Comparison of ENCODE assay signal across 18 cellular contexts in genomic region chr22:46611189-46611588, GRCh38. TPM values are rescaled to one million over a fixed set of nuclear protein-coding genes. Genes with fewer than 3 reads are reported as not detected.
A peak's percentile ranks its signal among the peaks of the same experiment; 100 is the strongest.
DNase-seq lines count a peak whose midpoint lies in the region; ATAC-seq, FAIRE-seq and TF ChIP-seq lines count a peak whose summit lies in the region.
"Had no signal": no experiment of that assay in that cellular context is flagged by ENCODE, and none has a peak within 500 bp of the region (broad histone marks: within the 10 kb centered on the region; RNA-seq: fewer than 3 reads in every experiment).

No MANE protein-coding gene starts in this region.

- H3K27ac ChIP-seq in BLaER1 (no peak overlapping the region), DND-41 (ENCODE audit: low read length) (peak overlapping the region; percentile 74), K562 (ENCODE audit: extremely low read depth, low read depth, low read length) (no peak overlapping the region)

- no peaks in the 10 kb centered on the region for H3K27me3 ChIP-seq in BLaER1
- H3K27me3 ChIP-seq in DND-41 (ENCODE audit: insufficient read depth, low read length, poor library complexity) = no peaks in the 10 kb centered on the region
- no peaks in the 10 kb centered on the region for H3K27me3 ChIP-seq in K562 (ENCODE audit: control insufficient read depth in 2 of 2, insufficient read depth in 2 of 2, low read length in 2 of 2)

- intact Hi-C loops in K562 (cut with micrococcal nuclease) = no loop called here

- peak overlapping the region; percentile 94; the same call in 1 of the 2 replicates for H3K4me2 ChIP-seq in BLaER1
- 0 out of 2 replicates have a peak overlapping the region, but pooled peaks have one; percentile 24 for H3K4me2 ChIP-seq in DND-41 (ENCODE audit: insufficient read depth, low read length)
- no peak overlapping the region for H3K4me2 ChIP-seq in K562 (ENCODE audit: insufficient read depth, low read length)
- H3K4me2 ChIP-seq: GM23338 had no signal

- H3K4me3 Mint-ChIP-seq in nephron progenitor cell = no peak overlapping the region
- H3K4me3 Mint-ChIP-seq: CD14-positive monocyte; CD4-positive, alpha-beta T cell; CD8-positive, alpha-beta memory T cell; GM23338; H9 had no signal

- no peaks in the 10 kb centered on the region for H3K9me1 ChIP-seq in K562 (ENCODE audit: control insufficient read depth, insufficient read depth, low read length)

- no peak for TF ChIP-seq RAD21 in K562 (CRISPR knock-in tag; conservative IDR thresholded peaks at IDR 0.05 in 1 of 2, IDR thresholded peaks at IDR 0.05 in 1 of 2)

- TF ChIP-seq POLR2A in K562 (conservative IDR thresholded peaks at IDR 0.05) = no peak

- H3K79me2 ChIP-seq in DND-41 (ENCODE audit: insufficient read depth, low read length) = peaks cover 92% of the 10 kb centered on the region
- peaks cover 76% of the 10 kb centered on the region for H3K79me2 ChIP-seq in K562 (ENCODE audit: control insufficient read depth, insufficient read depth, low read length)

- WGBS in K562 (ENCODE audit: insufficient coverage, low coverage, missing lambda C conversion rate) = 80% methylated on average over 3 of the region's 7 CpGs

- H3K9me3 Mint-ChIP-seq in nephron progenitor cell = no peaks in the 10 kb centered on the region
- H3K9me3 Mint-ChIP-seq: CD14-positive monocyte; CD4-positive, alpha-beta T cell; CD8-positive, alpha-beta memory T cell; GM23338 had no signal

- peaks cover 10% of the 10 kb centered on the region; the same call in 1 of the 2 replicates for H3K36me3 ChIP-seq in BLaER1
- peaks cover 14% of the 10 kb centered on the region for H3K36me3 ChIP-seq in DND-41 (ENCODE audit: insufficient read depth, low read length)
- H3K36me3 ChIP-seq in K562 (ENCODE audit: control insufficient read depth, insufficient read depth, low read length) = peaks cover 2% of the 10 kb centered on the region; the same call in 1 of the 3 replicates

- ATAC-seq in DND-41 (ENCODE audit: insufficient read depth, low read depth) (no peak), K562 (no peak), HG02970 (IDR thresholded peaks at IDR 0.05; ENCODE audit: low FRiP score, unreplicated experiment) (no peak)
- ATAC-seq: GM23338, HCT116 had no signal

- H2AFZ ChIP-seq in DND-41 (ENCODE audit: low read depth, low read length) = no peak overlapping the region
- H2AFZ ChIP-seq in K562 (ENCODE audit: low read depth, low read length) = no peak overlapping the region
- H2AFZ ChIP-seq: GM23338 had no signal

- no peak for TF ChIP-seq EP300 in K562 (IDR thresholded peaks at IDR 0.05; ENCODE audit: low read length)

- H3K27ac Mint-ChIP-seq in nephron progenitor cell = no peak overlapping the region
- H3K27ac Mint-ChIP-seq: CD4-positive, alpha-beta T cell; GM23338; H9 had no signal

- FAIRE-seq in K562 (lab: Jason Lieb, UNC) = no peak
- FAIRE-seq: D721Med, GM12891, GM18507 had no signal

- BruUV-seq in K562 (replicated peaks; lab: Mats Ljungman, UMichigan) = no TSS peak

- H4K20me1 ChIP-seq in BLaER1 (peaks cover 96% of the 10 kb centered on the region), DND-41 (ENCODE audit: insufficient read depth, low read length) (no peaks in the 10 kb centered on the region; the same call in 1 of the 2 replicates), K562 (replicated peaks; ENCODE audit: control insufficient read depth, insufficient read depth, low read length) (no peaks in the 10 kb centered on the region)

- H3K9me3 ChIP-seq in BLaER1 (no peaks in the 10 kb centered on the region), DND-41 (ENCODE audit: insufficient read depth, low read length, severe bottlenecking) (no peaks in the 10 kb centered on the region), K562 (replicated peaks; ENCODE audit: control insufficient read depth, insufficient read depth, low read depth, low read length) (peaks cover 1% of the 10 kb centered on the region; the same call in 1 of the 2 replicates)

- H3K9ac ChIP-seq in BLaER1 (no peak overlapping the region), DND-41 (ENCODE audit: low read depth, low read length) (no peak overlapping the region), K562 (ENCODE audit: insufficient read depth in 1 of 2, low read depth in 2 of 2, low read length in 2 of 2) (no peak overlapping the region)

- no peak for DNase-seq in DND-41
- no peak for DNase-seq in K562 (ENCODE audit: extremely low read depth in 1 of 4, low spot score in 3 of 4)
- no peak for DNase-seq in nephron progenitor cell
- DNase-seq in C1 segment of cervical spinal cord (lab: John Stamatoyannopoulos, UW) = no peak
- DNase-seq: CD4-positive, alpha-beta T cell; CD8-positive, alpha-beta memory T cell; DMS 273 treated with DMSO at 0.1 percent for 48 hours; DMS79; GF-D8; H9 had no signal

- peaks cover 83% of the 10 kb centered on the region for H3K4me1 ChIP-seq in BLaER1
- H3K4me1 ChIP-seq in DND-41 (ENCODE audit: insufficient read depth, low read length) = peaks cover 76% of the 10 kb centered on the region
- H3K4me1 ChIP-seq in K562 (replicated peaks in 1 of 2; ENCODE audit: control insufficient read depth in 2 of 2, insufficient read depth in 2 of 2, low read length in 2 of 2) = peaks cover 0 to 48% of the 10 kb centered on the region in 2 experiments; a peak in 3 of 5 replicates

- in situ Hi-C loops in K562 (cut with MboI) = no loop called here

- no peak overlapping the region for H3K4me3 ChIP-seq in BLaER1
- H3K4me3 ChIP-seq in DND-41 (ENCODE audit: low read depth in 1 of 2, low read length in 2 of 2) = no peak overlapping the region
- H3K4me3 ChIP-seq in K562 = no peak overlapping the region
- H3K4me3 ChIP-seq: GM23338 had no signal

- POLR2A ChIA-PET in K562 (lab: Yijun Ruan, JAX) = no interaction called here

- no peak for TF ChIP-seq CTCF in DND-41 (IDR thresholded peaks at IDR 0.05; ENCODE audit: borderline replicate concordance, extremely low read depth, low read length, poor library complexity, severe bottlenecking)
- TF ChIP-seq CTCF in K562 (IDR thresholded peaks at IDR 0.05 in 2 of 3, conservative IDR thresholded peaks at IDR 0.05 in 1 of 3; ENCODE audit: insufficient read depth in 2 of 3, low read depth in 1 of 3, low read length in 3 of 3) = no peak
- TF ChIP-seq CTCF in nephron progenitor cell (IDR thresholded peaks at IDR 0.05) = no peak

- H3K27me3 Mint-ChIP-seq in nephron progenitor cell (ENCODE audit: low read depth, poor library complexity) = no peaks in the 10 kb centered on the region
- H3K27me3 Mint-ChIP-seq: CD4-positive, alpha-beta T cell; CD8-positive, alpha-beta memory T cell had no signal

- H3K4me1 Mint-ChIP-seq in nephron progenitor cell = peaks cover 39% of the 10 kb centered on the region

- H3K36me3 Mint-ChIP-seq in nephron progenitor cell (ENCODE audit: low read depth) = no peaks in the 10 kb centered on the region
- H3K36me3 Mint-ChIP-seq: CD8-positive, alpha-beta memory T cell had no signal

- CTCF ChIA-PET in K562 (lab: Yijun Ruan, JAX; ENCODE audit: low intra/inter-chr PET ratio) = no interaction called here

TF ChIP-seq in K562, 482 proteins besides CTCF, POLR2A, EP300 and RAD21:
- peak; percentile 78 for TF ChIP-seq RBM25 (IDR thresholded peaks at IDR 0.05; ENCODE audit: low read depth, low read length, severe bottlenecking)
- no peak for TF ChIP-seq SIX5 (IDR thresholded peaks at IDR 0.05; ENCODE audit: borderline replicate concordance in 1 of 2, insufficient read depth in 1 of 2, low read depth in 1 of 2, low read length in 2 of 2)

RNA-seq across cellular contexts. Expression of gene GRAMD4, which starts 9.0 kb away (rescaled TPM):
- total RNA-seq in K562 (2011; cell fraction: chromatin; rRNA removed; ENCODE audit: low replicate concordance) = 92.4 and 123 TPM in 2 replicates
- 64.0 and 80.4 TPM in 2 replicates for total RNA-seq in K562 (2011; cell fraction: nucleolus; rRNA removed)
- total RNA-seq in K562 (2011; cell fraction: nucleoplasm; rRNA removed) = 41.7 and 59.0 TPM in 2 replicates
- total RNA-seq in K562 (2014; rRNA removed) (44.8 and 52.4 TPM in 2 replicates), K562 (2014; rRNA removed; fragmentation: Illumina TruSeq; extraction: Trizol) (13.6 and 14.1 TPM in 2 replicates), K562 (2015; rRNA removed; fragmentation: Illumina TruSeq; extraction: Trizol) (16.0 and 18.6 TPM in 2 replicates), K562 (2021) (44.0 and 45.4 TPM in 2 replicates)
- polyA plus RNA-seq in K562 (2011; rRNA removed) (31.9 and 35.5 TPM in 2 replicates), K562 (2014; fragmentation: Illumina TruSeq; extraction: Trizol) (13.7 and 15.3 TPM in 2 replicates), K562 (2014; fragmentation: Nextera tagmentation; extraction: Ambion mirVana) (under 1 TPM; 0.18 to 0.28 TPM), K562 (2014; rRNA removed) (31.5 and 37.3 TPM in 2 replicates)
- 14.5 and 32.1 TPM in 2 replicates for polyA plus RNA-seq in K562 (2011; cell fraction: cytosol; rRNA removed)
- polyA plus RNA-seq in K562 (2011; cell fraction: nucleus; rRNA removed) = 70.0 and 77.3 TPM in 2 replicates
- 17.3 and 43.4 TPM in 2 replicates for polyA plus RNA-seq in K562 (2012)
- polyA minus RNA-seq in K562 (2011; rRNA and poly(A)+ RNA removed) = 34.2 and 53.1 TPM in 2 replicates
- 20.3 and 27.3 TPM in 2 replicates for polyA minus RNA-seq in K562 (2011; cell fraction: cytosol; rRNA and poly(A)+ RNA removed)
- polyA minus RNA-seq in K562 (2011; cell fraction: nucleus; rRNA and poly(A)+ RNA removed) = 21.4 and 52.2 TPM in 2 replicates
